ENCODE assay signal across 8 cellular contexts in genomic region chr14:94342334-94342934, GRCh38. TPM values are rescaled to one million over a fixed set of nuclear protein-coding genes. Genes with fewer than 3 reads are reported as not detected.
DNase-seq lines count a peak whose midpoint lies in the region; ATAC-seq and TF ChIP-seq lines count a peak whose summit lies in the region.

No MANE protein-coding gene starts in this region.

- ATAC-seq in heart left ventricle (peak; percentile 89 to 97 (median 94)), GM21381 (IDR thresholded peaks at IDR 0.05; ENCODE audit: unreplicated experiment) (no peak), GM19351 (IDR thresholded peaks at IDR 0.05; ENCODE audit: unreplicated experiment) (no peak), HG03432 (IDR thresholded peaks at IDR 0.05; ENCODE audit: unreplicated experiment) (no peak)

- H3K4me3 ChIP-seq in AG10803 (ENCODE audit: low read length), result no peak overlapping the region
- no peak overlapping the region for H3K4me3 ChIP-seq in heart left ventricle

- peak; percentile 100 for DNase-seq in AG10803 (ENCODE audit: low read depth)
- peak; percentile 97 for DNase-seq in HS-5 (ENCODE audit: low read depth)
- peak; percentile 75 to 94 (median 84) for DNase-seq in heart left ventricle
- DNase-seq in stimulated activated CD4-positive, alpha-beta T cell treated with anti-CD3 and anti-CD28 coated beads, Interleukin-2, amount 100 ng/mL, for 4 hours (ENCODE audit: low read depth), result peak; percentile 5

- H3K9me3 ChIP-seq in heart left ventricle, result peaks cover 0 to 3% (median 0%) of the 10 kb centered on the region in 12 donors

- H3K27me3 ChIP-seq in heart left ventricle, result peaks cover 0 to 6% (median 0%) of the 10 kb centered on the region in 9 donors

- WGBS in heart left ventricle, 4 donors, result 42 to 44% (median 43%) methylated on average over 2 of the region's 2 CpGs

- TF ChIP-seq CTCF in AG10803 (conservative IDR thresholded peaks at IDR 0.05; ENCODE audit: low read length), result no peak
- no peak for TF ChIP-seq CTCF in VCaP (conservative IDR thresholded peaks at IDR 0.05)
- no peak for TF ChIP-seq CTCF in heart left ventricle (IDR thresholded peaks at IDR 0.05)

- peaks cover 0 to 20% (median 11%) of the 10 kb centered on the region in 12 donors for H3K4me1 ChIP-seq in heart left ventricle

- intact Hi-C loops in heart left ventricle (cut with DNase I), result no loop called here

- TF ChIP-seq POLR2A in heart left ventricle (IDR thresholded peaks at IDR 0.05), result no peak

- H3K27ac ChIP-seq in VCaP (peak overlapping the region; percentile 14; the same call in 1 of the 2 replicates), heart left ventricle (peak overlapping the region in 1 of 12 donors; percentile 27)

- no peaks in the 10 kb centered on the region for H3K36me3 ChIP-seq in heart left ventricle

RNA-seq across cellular contexts. Expression of gene SERPINA6, which starts 19.3 kb away (rescaled TPM):
- total RNA-seq in heart left ventricle, result not detected
- not detected for polyA plus RNA-seq in heart left ventricle

RNA-seq across cellular contexts. Expression of gene SERPINA2, which starts 24.1 kb away (rescaled TPM):
- total RNA-seq in heart left ventricle, result not detected
- not detected for polyA plus RNA-seq in heart left ventricle

RNA-seq across cellular contexts. Expression of gene SERPINA1, which starts 46.0 kb away (rescaled TPM):
- 10 to 100 TPM in 2 of 9 donors, 1 to 10 TPM in 7; 1.7 to 53.4 (median 4.4) TPM for total RNA-seq in heart left ventricle
- polyA plus RNA-seq in heart left ventricle, result 1 to 10 TPM in 1 of 2 donors, under 1 TPM in 1; 0.99 to 8.7 TPM

RNA-seq across cellular contexts. Expression of gene SERPINA10, which starts 49.4 kb away (rescaled TPM):
- not detected for total RNA-seq in heart left ventricle
- not detected for polyA plus RNA-seq in heart left ventricle

Comparison
In these comparisons a context has a peak if more than half of its experiments do, and no peak if none do; other contexts are left out.
1. DNase-seq: peak in every context shown above with its lines; median percentile 100 in AG10803; 97 in HS-5; 84 in heart left ventricle; 5 in stimulated activated CD4-positive, alpha-beta T cell treated with anti-CD3 and anti-CD28 coated beads, Interleukin-2, amount 100 ng/mL, for 4 hours.
2. ATAC-seq: peak in heart left ventricle (4 of 4); none in GM21381 (single experiment), GM19351 (single experiment) and HG03432 (single experiment).